In the genomic region with DNA sequence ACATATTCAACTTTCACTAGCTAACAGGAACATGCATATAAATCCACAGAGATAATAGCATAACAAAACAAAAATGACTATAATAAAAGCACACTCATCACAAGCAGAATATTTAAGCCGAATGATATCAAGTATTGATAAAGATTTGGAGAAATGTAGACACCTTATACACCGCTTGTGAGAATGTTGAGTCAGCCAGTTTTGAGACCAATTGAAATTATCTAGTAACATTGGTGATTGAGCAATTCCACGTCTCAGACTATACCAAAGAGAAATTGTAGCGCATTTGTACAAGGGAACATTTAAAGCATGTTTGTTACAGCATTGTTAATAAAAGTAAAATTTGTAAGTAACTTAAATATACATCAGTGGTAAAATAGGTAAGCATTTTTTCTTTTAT, we compare ENCODE assay signal across 33 cellular contexts.
"Had no signal": no experiment of that assay in that cellular context is flagged by ENCODE, and none has a peak within 500 bp of the region (broad histone marks: within the 10 kb centered on the region; RNA-seq: fewer than 3 reads in every experiment).

No MANE protein-coding gene starts in this region.

- H3K4me3 ChIP-seq: adrenal gland, ascending aorta, body of pancreas, breast epithelium, cardiac muscle cell had no signal

- FAIRE-seq: astrocyte, bronchial epithelial cell had no signal

- H3K4me1 ChIP-seq: adrenal gland, ascending aorta, body of pancreas, breast epithelium had no signal

- H3K36me3 ChIP-seq: adrenal gland, ascending aorta, brain microvascular endothelial cell, breast epithelium, cardiac muscle cell had no signal

- DNase-seq: activated effector memory CD4-positive, alpha-beta T cell treated with anti-CD3 and anti-CD28 coated beads, Interleukin-2, amount 50 U/mL, for 16 hours; activated effector memory CD4-positive, alpha-beta T cell treated with Interleukin-2 at 50 U/mL for 16 hours; activated gamma-delta T cell; activated gamma-delta T cell treated with Interleukin-2 at 50 U/mL for 16 hours; activated naive CD4-positive, alpha-beta T cell; activated naive CD4-positive, alpha-beta T cell treated with anti-CD3 and anti-CD28 coated beads for 36 hours; activated naive CD4-positive, alpha-beta T cell treated with anti-CD3 and anti-CD28 coated beads, Interleukin-2, amount 10 ng/mL, durations not matched to agents 7 days and 5 days; activated naive CD4-positive, alpha-beta T cell treated with anti-CD3 and anti-CD28 coated beads, Interleukin-2, amount 50 U/mL, for 16 hours; activated naive CD4-positive, alpha-beta T cell treated with Interleukin-2 at 50 U/mL for 16 hours; activated naive CD8-positive, alpha-beta T cell treated with anti-CD3 and anti-CD28 coated beads for 36 hours; activated naive CD8-positive, alpha-beta T cell treated with anti-CD3 and anti-CD28 coated beads, Interleukin-2, amount 10 ng/mL, durations not matched to agents 7 days and 5 days; activated naive CD8-positive, alpha-beta T cell treated with anti-CD3 and anti-CD28 coated beads, Interleukin-2, amount 50 U/mL, for 24 hours; activated T-cell treated with anti-CD3 and anti-CD28 coated beads, Interleukin-2, amount 50 U/mL, for 24 hours; activated T-cell treated with anti-CD3 and anti-CD28 coated beads, Interleukin-2, amount 50 U/mL, for 4 hours; activated T-cell treated with anti-CD3 and anti-CD28 coated beads, Interleukin-2, amount 50 U/mL, for 48 hours; activated T-cell treated with anti-CD3 and anti-CD28 coated beads, Interleukin-2, amount 50 U/mL, for 72 hours; adrenal gland; amniotic stem cell; amygdala; anterior cingulate cortex; aorta; body of pancreas; brain microvascular endothelial cell; caudate nucleus; central memory CD4-positive, alpha-beta T cell; cerebellar nuclear complex had no signal

- H3K27ac ChIP-seq: adrenal gland, ascending aorta, body of pancreas, brain microvascular endothelial cell, breast epithelium, cardiac muscle cell had no signal

- H3K9me3 ChIP-seq: adrenal gland, ascending aorta, body of pancreas, breast epithelium had no signal

- ATAC-seq: activated naive CD4-positive, alpha-beta T cell treated with anti-CD3 and anti-CD28 coated beads, Interleukin-2, amount 50 U/mL, for 72 hours; activated naive CD8-positive, alpha-beta T cell treated with anti-CD3 and anti-CD28 coated beads, Interleukin-2, amount 50 U/mL, for 24 hours; activated T-cell treated with anti-CD3 and anti-CD28 coated beads, Interleukin-2, amount 50 U/mL, for 4 hours; activated T-cell treated with anti-CD3 and anti-CD28 coated beads, Interleukin-2, amount 50 U/mL, for 72 hours; activated T-helper 17 cell treated with anti-CD3 and anti-CD28 coated beads, Interleukin-2, amount 50 U/mL, for 72 hours; body of pancreas had no signal

- H3K27me3 ChIP-seq: adrenal gland, ascending aorta, body of pancreas, brain microvascular endothelial cell, breast epithelium, cardiac muscle cell had no signal
